Comparison of ENCODE assay signal across 7 cellular contexts in the genomic region with DNA sequence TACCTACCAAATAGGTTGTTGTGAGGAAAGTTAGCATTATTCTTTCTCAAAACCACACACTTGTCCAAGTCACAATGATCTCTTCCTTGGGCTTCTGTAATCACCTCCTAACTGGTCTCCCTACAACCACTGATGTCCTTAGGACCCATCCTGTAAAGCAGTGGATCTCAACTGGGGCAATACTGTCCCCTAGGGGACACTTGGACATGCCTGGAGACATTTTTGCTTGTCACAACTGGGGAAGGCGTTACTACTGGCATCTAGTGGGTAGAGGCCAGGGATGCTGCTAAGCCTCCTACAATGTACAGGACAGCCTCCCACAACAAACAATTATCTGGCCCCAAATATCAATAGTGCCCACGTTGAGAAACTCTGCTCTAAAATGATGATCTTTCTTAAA.
A peak's percentile ranks its signal among the peaks of the same experiment; 100 is the strongest.
DNase-seq lines count a peak whose midpoint lies in the region; ATAC-seq and TF ChIP-seq lines count a peak whose summit lies in the region.

No MANE protein-coding gene starts in this region.

- no peak overlapping the region for H3K23ac ChIP-seq in mesendoderm (ENCODE audit: low read length)

- peak overlapping the region; percentile 79 for H3K18ac ChIP-seq in mesendoderm (ENCODE audit: low read length)

- no peaks in the 10 kb centered on the region for H3K79me1 ChIP-seq in mesendoderm (ENCODE audit: low read length)

- H3K4me3 Mint-ChIP-seq in activated T-helper 2 cell treated with anti-CD3 and anti-CD28 coated beads, Interferon-gamma antibody, Interleukin-2, Interleukin-4, amounts not matched to agents 10 μg/mL and 5 μg/mL and 100 μg/mL, durations not matched to agents 14 hours and 24 hours and 36 hours (ENCODE audit: low read depth), result no peak overlapping the region

- no peaks in the 10 kb centered on the region for H3K9me3 Mint-ChIP-seq in activated T-helper 2 cell treated with anti-CD3 and anti-CD28 coated beads, Interferon-gamma antibody, Interleukin-2, Interleukin-4, amounts not matched to agents 10 μg/mL and 5 μg/mL and 100 μg/mL, durations not matched to agents 14 hours and 24 hours and 36 hours

- H3K27ac ChIP-seq in OCI-LY3 (ENCODE audit: low read length), result no peak overlapping the region
- H3K27ac ChIP-seq in mesendoderm (ENCODE audit: low read depth, low read length), result no peak overlapping the region

- intact Hi-C loops in activated T-helper 2 cell treated with anti-CD3 and anti-CD28 coated beads, Interferon-gamma antibody, Interleukin-2, Interleukin-4, amounts not matched to agents 10 μg/mL and 5 μg/mL and 100 μg/mL, durations not matched to agents 14 hours and 24 hours and 36 hours (cut with micrococcal nuclease), result loop anchor here (2.0 to 10.0 kb wide), 2 partner anchors 212 to 288 kb away; no protein-coding TSS in a partner anchor

- H3K56ac ChIP-seq in mesendoderm (ENCODE audit: low read length), result no peak overlapping the region

- H3K4me3 ChIP-seq in OCI-LY3 (ENCODE audit: low read length) (no peak overlapping the region), mesendoderm (ENCODE audit: low read length) (no peak overlapping the region)

- H3K4me2 ChIP-seq in OCI-LY3 (ENCODE audit: low read length), result no peak overlapping the region
- H3K4me2 ChIP-seq in mesendoderm (ENCODE audit: low read length), result no peak overlapping the region

- peak; percentile 52 for DNase-seq in EL
- DNase-seq in dermis microvascular lymphatic vessel endothelial cell (ENCODE audit: low read depth in 2 of 2), result peak; percentile 45 to 47
- peak; percentile 85 for DNase-seq in mesendoderm
- DNase-seq in activated T-helper 2 cell treated with anti-CD3 and anti-CD28 coated beads, Interferon-gamma antibody, Interleukin-2, Interleukin-4, amounts not matched to agents 10 μg/mL and 5 μg/mL and 100 μg/mL, durations not matched to agents 14 hours and 24 hours and 36 hours (ENCODE audit: low spot score), result no peak
- no peak for DNase-seq in epidermal melanocyte (ENCODE audit: insufficient read length, low spot score)

- no peaks in the 10 kb centered on the region for H3K9me3 ChIP-seq in OCI-LY3 (ENCODE audit: insufficient read depth, low read length)

- H3K27me3 Mint-ChIP-seq in activated T-helper 2 cell treated with anti-CD3 and anti-CD28 coated beads, Interferon-gamma antibody, Interleukin-2, Interleukin-4, amounts not matched to agents 10 μg/mL and 5 μg/mL and 100 μg/mL, durations not matched to agents 14 hours and 24 hours and 36 hours (ENCODE audit: low read depth), result no peaks in the 10 kb centered on the region

- no peaks in the 10 kb centered on the region; the same call in 1 of the 2 replicates for H3K4me1 ChIP-seq in OCI-LY3 (ENCODE audit: low read length)
- H3K4me1 ChIP-seq in mesendoderm (ENCODE audit: control insufficient read depth, low read depth, low read length), result peaks cover 2% of the 10 kb centered on the region

- no peaks in the 10 kb centered on the region for H3K79me2 ChIP-seq in OCI-LY3 (ENCODE audit: low read length)
- no peaks in the 10 kb centered on the region for H3K79me2 ChIP-seq in mesendoderm (ENCODE audit: control insufficient read depth, insufficient read depth, low read length)

- no peaks in the 10 kb centered on the region for H3K36me3 Mint-ChIP-seq in activated T-helper 2 cell treated with anti-CD3 and anti-CD28 coated beads, Interferon-gamma antibody, Interleukin-2, Interleukin-4, amounts not matched to agents 10 μg/mL and 5 μg/mL and 100 μg/mL, durations not matched to agents 14 hours and 24 hours and 36 hours (ENCODE audit: low read depth)

- H3K4ac ChIP-seq in mesendoderm (ENCODE audit: low read depth, low read length), result no peak overlapping the region

- no peaks in the 10 kb centered on the region for H4K20me1 ChIP-seq in OCI-LY3 (ENCODE audit: insufficient read depth, low read length)

- no peak overlapping the region for H3K27ac Mint-ChIP-seq in activated T-helper 2 cell treated with anti-CD3 and anti-CD28 coated beads, Interferon-gamma antibody, Interleukin-2, Interleukin-4, amounts not matched to agents 10 μg/mL and 5 μg/mL and 100 μg/mL, durations not matched to agents 14 hours and 24 hours and 36 hours

- H2BK120ac ChIP-seq in mesendoderm (ENCODE audit: low read depth, low read length), result peak overlapping the region; percentile 73

- H3K36me3 ChIP-seq in OCI-LY3 (replicated peaks; ENCODE audit: low read depth, low read length) (no peaks in the 10 kb centered on the region), mesendoderm (ENCODE audit: control insufficient read depth, insufficient read depth, low read length) (no peaks in the 10 kb centered on the region)

- peak; percentile 61 for ATAC-seq in GM21529 (IDR thresholded peaks at IDR 0.05; ENCODE audit: unreplicated experiment)

- TF ChIP-seq CTCF in OCI-LY3 (IDR thresholded peaks at IDR 0.05; ENCODE audit: low read depth, low read length), result peak; percentile 58

- no peak overlapping the region for H2AK5ac ChIP-seq in mesendoderm (ENCODE audit: low read length)

- peak overlapping the region; percentile 74 for H2BK15ac ChIP-seq in mesendoderm (replicated peaks; ENCODE audit: low read depth)

- no peak overlapping the region for H4K8ac ChIP-seq in mesendoderm (ENCODE audit: low read depth, low read length)

- H3K9ac ChIP-seq in OCI-LY3 (ENCODE audit: low read length) (no peak overlapping the region), mesendoderm (ENCODE audit: low read length) (no peak overlapping the region)

- H4K5ac ChIP-seq in mesendoderm (ENCODE audit: low read length), result no peak overlapping the region

- no peak overlapping the region for H2AFZ ChIP-seq in OCI-LY3 (ENCODE audit: low read depth, low read length)

- peaks cover 3% of the 10 kb centered on the region for H3K4me1 Mint-ChIP-seq in activated T-helper 2 cell treated with anti-CD3 and anti-CD28 coated beads, Interferon-gamma antibody, Interleukin-2, Interleukin-4, amounts not matched to agents 10 μg/mL and 5 μg/mL and 100 μg/mL, durations not matched to agents 14 hours and 24 hours and 36 hours (ENCODE audit: low read depth)

- no CpG with 5 or more reads among the region's 2 CpGs for WGBS in mesendoderm (ENCODE audit: extremely low coverage, insufficient coverage, low lambda C conversion rate)

- H2BK5ac ChIP-seq in mesendoderm (ENCODE audit: low read length), result no peak overlapping the region

- no peaks in the 10 kb centered on the region for H3K27me3 ChIP-seq in OCI-LY3 (ENCODE audit: low read depth, low read length)
- H3K27me3 ChIP-seq in mesendoderm (ENCODE audit: insufficient read depth, low read length, poor library complexity), result no peaks in the 10 kb centered on the region

Comparison
In these comparisons a context has a peak if more than half of its experiments do, and no peak if none do; other contexts are left out.
1. DNase-seq: peak in EL (single experiment), dermis microvascular lymphatic vessel endothelial cell (2 of 2) and mesendoderm (single experiment); none in activated T-helper 2 cell treated with anti-CD3 and anti-CD28 coated beads, Interferon-gamma antibody, Interleukin-2, Interleukin-4, amounts not matched to agents 10 μg/mL and 5 μg/mL and 100 μg/mL, durations not matched to agents 14 hours and 24 hours and 36 hours (single experiment) and epidermal melanocyte (single experiment).